ENCODE assay signal across 8 cellular contexts in the genomic region with DNA sequence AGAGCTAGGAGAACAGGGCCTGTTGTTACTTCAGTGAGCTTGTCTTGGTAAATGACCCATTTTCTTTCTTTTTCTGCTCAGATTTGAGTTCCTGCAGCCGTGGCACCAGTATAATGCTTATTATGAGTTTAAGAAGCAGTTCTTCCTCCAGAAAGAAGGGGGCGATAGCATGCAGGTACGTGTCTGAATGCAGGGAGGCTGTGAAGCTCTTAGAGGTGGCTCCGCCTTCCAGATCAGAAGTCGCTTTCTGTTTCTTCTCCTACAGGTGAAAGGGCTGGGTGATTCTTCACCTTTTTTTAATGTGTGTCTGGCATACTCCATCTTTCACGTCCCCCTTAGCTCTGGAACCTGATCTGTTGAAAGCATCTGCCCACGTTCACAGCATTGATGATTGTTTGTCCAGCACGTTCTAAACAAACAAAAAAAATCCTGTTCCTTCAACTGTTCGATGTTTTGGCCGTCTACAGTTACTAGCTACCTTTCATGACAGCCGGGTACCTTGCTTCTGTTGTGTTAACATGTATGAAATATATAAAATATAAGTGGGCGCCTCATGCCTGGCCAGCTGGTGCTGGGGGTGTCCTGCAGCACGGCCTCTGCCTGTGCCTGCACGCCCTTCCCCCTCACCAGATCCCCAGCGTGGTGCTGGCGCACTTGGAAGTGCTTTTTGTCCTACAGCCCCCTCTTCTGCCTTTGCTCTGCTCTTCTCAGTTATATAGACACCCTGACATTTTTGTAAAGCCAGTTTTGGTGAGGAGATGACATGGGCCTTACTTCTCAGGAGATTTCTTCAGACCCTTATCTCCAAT. TPM values are rescaled to one million over a fixed set of nuclear protein-coding genes. Genes with fewer than 3 reads are reported as not detected.
DNase-seq lines count a peak whose midpoint lies in the region; ATAC-seq, FAIRE-seq and TF ChIP-seq lines count a peak whose summit lies in the region.

No MANE protein-coding gene starts in this region.

- no peaks in the 10 kb centered on the region for H4K20me1 ChIP-seq in K562 (replicated peaks; ENCODE audit: control insufficient read depth, insufficient read depth, low read length)

- DNase-seq in D341Med (ENCODE audit: low spot score): peak; percentile 71
- DNase-seq in NCI-H82 treated with DMSO at 0.1 percent for 48 hours (lab: John Stamatoyannopoulos, UW; ENCODE audit: unreplicated experiment): peak; percentile 35
- peak; percentile 46 to 51 (median 49) for DNase-seq in K562 (ENCODE audit: extremely low read depth in 1 of 4, low spot score in 3 of 4)
- no peak for DNase-seq in progenitor cell of endocrine pancreas (ENCODE audit: low spot score, unreplicated experiment)
- DNase-seq in esophagus squamous epithelium (lab: John Stamatoyannopoulos, UW): no peak

- H3K9me3 Mint-ChIP-seq in progenitor cell of endocrine pancreas (ENCODE audit: low read depth): no peaks in the 10 kb centered on the region

- no peaks in the 10 kb centered on the region for H3K27me3 Mint-ChIP-seq in progenitor cell of endocrine pancreas

- H3K27ac Mint-ChIP-seq in progenitor cell of endocrine pancreas: no peak overlapping the region

- no peak overlapping the region for H3K4me3 ChIP-seq in K562
- no peak overlapping the region for H3K4me3 ChIP-seq in esophagus squamous epithelium

- TF ChIP-seq CTCF in K562 (IDR thresholded peaks at IDR 0.05 in 2 of 3, conservative IDR thresholded peaks at IDR 0.05 in 1 of 3; ENCODE audit: insufficient read depth in 2 of 3, low read depth in 1 of 3, low read length in 3 of 3) (peak; percentile 51 to 73 (median 53)), progenitor cell of endocrine pancreas (IDR thresholded peaks at IDR 0.05; ENCODE audit: unreplicated experiment) (peak; percentile 47), esophagus squamous epithelium (IDR thresholded peaks at IDR 0.05) (peak in 3 of 6 experiments; percentile 13 to 53 (median 21))

- intact Hi-C loops in K562 (cut with micrococcal nuclease) (no loop called here), esophagus squamous epithelium (cut with DNase I) (no loop called here)

- no peak overlapping the region for H3K4me3 Mint-ChIP-seq in progenitor cell of endocrine pancreas (ENCODE audit: low read depth)

- TF ChIP-seq RAD21 in K562 (CRISPR knock-in tag; conservative IDR thresholded peaks at IDR 0.05 in 1 of 2, IDR thresholded peaks at IDR 0.05 in 1 of 2): no peak

- no TSS peak for BruUV-seq in K562 (replicated peaks; lab: Mats Ljungman, UMichigan)

- no peaks in the 10 kb centered on the region for H3K79me2 ChIP-seq in K562 (ENCODE audit: control insufficient read depth, insufficient read depth, low read length)

- ATAC-seq in GM21381 (IDR thresholded peaks at IDR 0.05; ENCODE audit: unreplicated experiment) (peak; percentile 55), K562 (peak; percentile 95), GM21619 (IDR thresholded peaks at IDR 0.05; ENCODE audit: unreplicated experiment) (no peak), HG03342 (IDR thresholded peaks at IDR 0.05; ENCODE audit: unreplicated experiment) (no peak)

- peaks cover 83% of the 10 kb centered on the region for H3K36me3 ChIP-seq in K562 (ENCODE audit: control insufficient read depth, insufficient read depth, low read length)
- H3K36me3 ChIP-seq in esophagus squamous epithelium: peaks cover 39 to 100% (median 41%) of the 10 kb centered on the region in 3 donors

- TF ChIP-seq POLR2A in K562 (conservative IDR thresholded peaks at IDR 0.05) (no peak), esophagus squamous epithelium (IDR thresholded peaks at IDR 0.05) (no peak)

- no peaks in the 10 kb centered on the region for H3K9me3 ChIP-seq in K562 (replicated peaks; ENCODE audit: control insufficient read depth, insufficient read depth, low read depth, low read length)
- no peaks in the 10 kb centered on the region for H3K9me3 ChIP-seq in esophagus squamous epithelium

- H2AFZ ChIP-seq in K562 (ENCODE audit: low read depth, low read length): no peak overlapping the region

- TF ChIP-seq EP300 in K562 (IDR thresholded peaks at IDR 0.05; ENCODE audit: low read length): no peak

- no peak overlapping the region for H3K4me2 ChIP-seq in K562 (ENCODE audit: insufficient read depth, low read length)

- peaks cover 25% of the 10 kb centered on the region for H3K36me3 Mint-ChIP-seq in progenitor cell of endocrine pancreas (ENCODE audit: insufficient read depth)

- WGBS in K562 (ENCODE audit: insufficient coverage, low coverage, missing lambda C conversion rate): 91% methylated on average over 16 of the region's 16 CpGs
- 78 to 80% methylated on average over 15 to 16 of the region's 16 CpGs for WGBS in esophagus squamous epithelium, 2 donors

- FAIRE-seq in K562 (lab: Jason Lieb, UNC): peak; percentile 29

- no peaks in the 10 kb centered on the region for H3K9me1 ChIP-seq in K562 (ENCODE audit: control insufficient read depth, insufficient read depth, low read length)

- H3K27me3 ChIP-seq in K562 (ENCODE audit: control insufficient read depth in 2 of 2, insufficient read depth in 2 of 2, low read length in 2 of 2) (no peaks in the 10 kb centered on the region), esophagus squamous epithelium (no peaks in the 10 kb centered on the region)

- in situ Hi-C loops in K562 (cut with MboI): no loop called here

- CTCF ChIA-PET in K562 (lab: Yijun Ruan, JAX; ENCODE audit: low intra/inter-chr PET ratio): interaction anchor here (1.5 kb wide), 1 partner anchor 75 kb away, joined by 3 read pairs; no protein-coding TSS in a partner anchor

- H3K4me1 ChIP-seq in K562 (replicated peaks in 1 of 2; ENCODE audit: control insufficient read depth in 2 of 2, insufficient read depth in 2 of 2, low read length in 2 of 2) (peaks cover 0 to 4% of the 10 kb centered on the region in 2 experiments; a peak in 1 of 5 replicates), esophagus squamous epithelium (no peaks in the 10 kb centered on the region)

- no peaks in the 10 kb centered on the region for H3K4me1 Mint-ChIP-seq in progenitor cell of endocrine pancreas (ENCODE audit: low read depth)

- no peak overlapping the region for H3K9ac ChIP-seq in K562 (ENCODE audit: insufficient read depth in 1 of 2, low read depth in 2 of 2, low read length in 2 of 2)

- H3K27ac ChIP-seq in K562 (ENCODE audit: extremely low read depth, low read depth, low read length) (no peak overlapping the region), esophagus squamous epithelium (no peak overlapping the region)

- POLR2A ChIA-PET in K562 (lab: Yijun Ruan, JAX): interaction anchor here (1.3 kb wide), 2 partner anchors 9 to 10 kb away, joined by 4 to 6 read pairs; no protein-coding TSS in a partner anchor

TF ChIP-seq in K562, 482 proteins besides CTCF, POLR2A, EP300 and RAD21:
- TF ChIP-seq C11orf30 (IDR thresholded peaks at IDR 0.05; ENCODE audit: low read depth): no peak
- TF ChIP-seq MYNN (IDR thresholded peaks at IDR 0.05): no peak
- TF ChIP-seq MYNN (CRISPR knock-in tag; IDR thresholded peaks at IDR 0.05): no peak
- TF ChIP-seq ZBTB7A (IDR thresholded peaks at IDR 0.05; ENCODE audit: borderline replicate concordance, control insufficient read depth, low read depth, low read length): no peak
- TF ChIP-seq, protein P1, sequence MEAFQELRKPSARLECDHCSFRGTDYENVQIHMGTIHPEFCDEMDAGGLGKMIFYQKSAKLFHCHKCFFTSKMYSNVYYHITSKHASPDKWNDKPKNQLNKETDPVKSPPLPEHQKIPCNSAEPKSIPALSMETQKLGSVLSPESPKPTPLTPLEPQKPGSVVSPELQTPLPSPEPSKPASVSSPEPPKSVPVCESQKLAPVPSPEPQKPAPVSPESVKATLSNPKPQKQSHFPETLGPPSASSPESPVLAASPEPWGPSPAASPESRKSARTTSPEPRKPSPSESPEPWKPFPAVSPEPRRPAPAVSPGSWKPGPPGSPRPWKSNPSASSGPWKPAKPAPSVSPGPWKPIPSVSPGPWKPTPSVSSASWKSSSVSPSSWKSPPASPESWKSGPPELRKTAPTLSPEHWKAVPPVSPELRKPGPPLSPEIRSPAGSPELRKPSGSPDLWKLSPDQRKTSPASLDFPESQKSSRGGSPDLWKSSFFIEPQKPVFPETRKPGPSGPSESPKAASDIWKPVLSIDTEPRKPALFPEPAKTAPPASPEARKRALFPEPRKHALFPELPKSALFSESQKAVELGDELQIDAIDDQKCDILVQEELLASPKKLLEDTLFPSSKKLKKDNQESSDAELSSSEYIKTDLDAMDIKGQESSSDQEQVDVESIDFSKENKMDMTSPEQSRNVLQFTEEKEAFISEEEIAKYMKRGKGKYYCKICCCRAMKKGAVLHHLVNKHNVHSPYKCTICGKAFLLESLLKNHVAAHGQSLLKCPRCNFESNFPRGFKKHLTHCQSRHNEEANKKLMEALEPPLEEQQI (IDR thresholded peaks at IDR 0.05): 0 out of 2 replicates have a peak, but pooled peaks have one; percentile 37

RNA-seq across cellular contexts. Expression of a gene that starts 44.6 kb away (rescaled TPM):
- 141 and 174 TPM in 2 replicates for total RNA-seq in K562 (2011; cell fraction: chromatin; rRNA removed; ENCODE audit: low replicate concordance)
- 69.2 and 73.8 TPM in 2 replicates for total RNA-seq in K562 (2011; cell fraction: nucleolus; rRNA removed)
- 106 and 133 TPM in 2 replicates for total RNA-seq in K562 (2011; cell fraction: nucleoplasm; rRNA removed)
- total RNA-seq in K562 (2014; rRNA removed) (47.5 and 53.4 TPM in 2 replicates), K562 (2014; rRNA removed; fragmentation: Illumina TruSeq; extraction: Trizol) (21.9 and 23.4 TPM in 2 replicates), K562 (2015; rRNA removed; fragmentation: Illumina TruSeq; extraction: Trizol) (31.0 and 32.6 TPM in 2 replicates), K562 (2021) (57.3 and 60.4 TPM in 2 replicates), progenitor cell of endocrine pancreas (62.1 and 64.5 TPM in 2 replicates), esophagus squamous epithelium (10 to 100 TPM; 12.8 to 39.5 (median 25.9) TPM)
- polyA plus RNA-seq in K562 (2011; rRNA removed) (17.4 and 33.1 TPM in 2 replicates), K562 (2014; fragmentation: Illumina TruSeq; extraction: Trizol) (47.9 and 49.4 TPM in 2 replicates), K562 (2014; fragmentation: Nextera tagmentation; extraction: Ambion mirVana) (1 to 10 TPM; 2.4 to 2.8 TPM), K562 (2014; rRNA removed) (36.2 and 42.4 TPM in 2 replicates)
- polyA plus RNA-seq in K562 (2011; cell fraction: cytosol; rRNA removed): 17.2 and 28.4 TPM in 2 replicates
- 104 and 135 TPM in 2 replicates for polyA plus RNA-seq in K562 (2011; cell fraction: nucleus; rRNA removed)
- 26.3 and 38.9 TPM in 2 replicates for polyA plus RNA-seq in K562 (2012)
- 24.6 and 36.6 TPM in 2 replicates for polyA minus RNA-seq in K562 (2011; rRNA and poly(A)+ RNA removed)
- 18.6 and 35.6 TPM in 2 replicates for polyA minus RNA-seq in K562 (2011; cell fraction: cytosol; rRNA and poly(A)+ RNA removed)
- polyA minus RNA-seq in K562 (2011; cell fraction: nucleus; rRNA and poly(A)+ RNA removed): 50.4 and 79.0 TPM in 2 replicates

Comparison
In these comparisons a context has a peak if more than half of its experiments do, and no peak if none do; other contexts are left out.
1. DNase-seq: peak in D341Med (single experiment), NCI-H82 treated with DMSO at 0.1 percent for 48 hours (single experiment) and K562 (4 of 4); none in progenitor cell of endocrine pancreas (single experiment) and esophagus squamous epithelium (single experiment).
2. ATAC-seq: peak in GM21381 (single experiment) and K562 (single experiment); none in GM21619 (single experiment) and HG03342 (single experiment).